In the genomic region with DNA sequence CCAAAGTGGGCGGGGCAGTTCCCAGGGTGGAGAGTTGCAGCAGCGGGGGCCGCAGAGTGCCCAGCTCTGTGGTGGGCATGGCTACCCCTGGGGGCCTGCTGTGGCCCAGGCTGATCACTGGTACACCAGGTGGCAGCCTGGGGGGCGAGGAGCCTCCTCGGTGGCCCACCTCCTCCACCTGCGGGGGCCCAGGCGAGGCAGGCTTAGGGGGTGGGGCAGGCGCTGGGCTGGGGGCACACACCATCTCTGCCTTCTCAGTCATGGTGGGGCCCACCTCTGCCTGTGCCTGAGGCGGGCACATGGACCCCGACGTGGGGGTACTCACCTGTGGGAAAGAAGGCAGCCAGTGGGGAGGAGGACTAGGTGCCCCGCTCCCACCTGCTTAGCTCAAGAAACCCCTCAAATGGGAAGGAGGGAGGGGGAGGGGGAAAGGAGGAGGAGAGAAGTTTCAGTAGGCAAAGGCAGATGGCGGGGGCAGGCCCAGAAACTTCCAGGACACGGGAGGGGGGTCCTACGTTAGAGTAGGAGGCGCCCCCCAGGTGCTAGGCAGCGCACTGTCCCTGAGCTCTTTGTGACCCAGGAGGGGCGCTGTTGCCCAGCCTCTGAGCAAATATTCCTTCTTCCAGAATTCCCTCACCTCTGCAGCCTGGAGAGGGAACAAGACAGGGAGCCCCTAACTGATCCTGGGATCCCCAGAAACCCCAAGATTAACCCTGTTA, we compare ENCODE assay signal across 1 cellular context.
TF ChIP-seq lines count a peak whose summit lies in the region.

No MANE protein-coding gene starts in this region.

TF ChIP-seq in IMR-90, 13 proteins besides CTCF, POLR2A, EP300 and RAD21:
- TF ChIP-seq SMC3 (IDR thresholded peaks at IDR 0.05; ENCODE audit: low read depth, low read length): 0 out of 2 replicates have a peak, but pooled peaks have one; percentile 3
- no peak for TF ChIP-seq MAZ (IDR thresholded peaks at IDR 0.05; ENCODE audit: borderline replicate concordance, low read depth, low read length)
